In genomic region chr5:143341807-143342570, GRCh38 we compare ENCODE assay signal across 12 cellular contexts.
DNase-seq lines count a peak whose midpoint lies in the region; ATAC-seq and TF ChIP-seq lines count a peak whose summit lies in the region.
"Had no signal": no experiment of that assay in that cellular context is flagged by ENCODE, and none has a peak within 500 bp of the region (broad histone marks: within the 10 kb centered on the region; RNA-seq: fewer than 3 reads in every experiment).

No MANE protein-coding gene starts in this region.

- no peaks in the 10 kb centered on the region for H3K9me3 ChIP-seq in heart right ventricle
- H3K9me3 ChIP-seq in aorta (ENCODE audit: control insufficient read depth, low read length): no peaks in the 10 kb centered on the region

- WGBS in heart right ventricle, 2 donors: 35 to 37% methylated on average over 4 of the region's 4 CpGs
- WGBS in aorta, 2 donors: 51 to 58% methylated on average over 4 of the region's 4 CpGs

- peaks cover 1 to 99% (median 74%) of the 10 kb centered on the region in 9 donors for H3K4me1 ChIP-seq in heart right ventricle
- peaks cover 2 to 10% of the 10 kb centered on the region in 2 donors for H3K4me1 ChIP-seq in aorta (ENCODE audit: control insufficient read depth in 1 of 2, insufficient read depth in 2 of 2, low read length in 2 of 2)

- peaks cover 34% of the 10 kb centered on the region for H3K4me1 Mint-ChIP-seq in activated T-helper 1 cell treated with anti-CD3 and anti-CD28 coated beads, Interleukin-12 subunit alpha, Interleukin-12 subunit beta, Interleukin-2, Interleukin-4 antibody, amounts not matched to agents 30 ng/mL and 10 ng/mL and 1 ng/mL, durations not matched to agents 14 hours and 24 hours and 36 hours (ENCODE audit: low read depth)

- peak overlapping the region; percentile 8 to 72 for H3K27ac Mint-ChIP-seq in activated naive CD4-positive, alpha-beta T cell treated with anti-CD3 and anti-CD28 coated beads, Interleukin-2, amount 50 U/mL, for 72 hours
- H3K27ac Mint-ChIP-seq in activated T-helper 1 cell treated with anti-CD3 and anti-CD28 coated beads, Interleukin-12 subunit alpha, Interleukin-12 subunit beta, Interleukin-2, Interleukin-4 antibody, amounts not matched to agents 30 ng/mL and 10 ng/mL and 1 ng/mL, durations not matched to agents 14 hours and 24 hours and 36 hours: peak overlapping the region; percentile 31

- H3K27me3 Mint-ChIP-seq in activated T-helper 1 cell treated with anti-CD3 and anti-CD28 coated beads, Interleukin-12 subunit alpha, Interleukin-12 subunit beta, Interleukin-2, Interleukin-4 antibody, amounts not matched to agents 30 ng/mL and 10 ng/mL and 1 ng/mL, durations not matched to agents 14 hours and 24 hours and 36 hours (ENCODE audit: insufficient read depth): no peaks in the 10 kb centered on the region
- H3K27me3 Mint-ChIP-seq: CD4-positive, alpha-beta memory T cell had no signal

- H3K4me3 ChIP-seq in heart right ventricle (no peak overlapping the region), aorta (ENCODE audit: low read length in 2 of 2) (no peak overlapping the region)

- no peak overlapping the region for H3K4me3 Mint-ChIP-seq in activated T-helper 1 cell treated with anti-CD3 and anti-CD28 coated beads, Interleukin-12 subunit alpha, Interleukin-12 subunit beta, Interleukin-2, Interleukin-4 antibody, amounts not matched to agents 30 ng/mL and 10 ng/mL and 1 ng/mL, durations not matched to agents 14 hours and 24 hours and 36 hours

- ATAC-seq in activated naive CD4-positive, alpha-beta T cell treated with anti-CD3 and anti-CD28 coated beads, Interleukin-2, amount 50 U/mL, for 72 hours: peak; percentile 92 to 94
- ATAC-seq in heart right ventricle (peak in 4 of 8 donors; percentile 39 to 80 (median 45)), aorta (ENCODE audit: low FRiP score) (peak; percentile 52), GM18868 (IDR thresholded peaks at IDR 0.05; ENCODE audit: unreplicated experiment) (no peak), HG03460 (IDR thresholded peaks at IDR 0.05; ENCODE audit: unreplicated experiment) (no peak)

- H3K36me3 Mint-ChIP-seq in activated naive CD4-positive, alpha-beta T cell treated with anti-CD3 and anti-CD28 coated beads, Interleukin-2, amount 50 U/mL, for 72 hours: peaks cover 4 to 35% of the 10 kb centered on the region in 2 donors
- peaks cover 21% of the 10 kb centered on the region for H3K36me3 Mint-ChIP-seq in activated T-helper 1 cell treated with anti-CD3 and anti-CD28 coated beads, Interleukin-12 subunit alpha, Interleukin-12 subunit beta, Interleukin-2, Interleukin-4 antibody, amounts not matched to agents 30 ng/mL and 10 ng/mL and 1 ng/mL, durations not matched to agents 14 hours and 24 hours and 36 hours (ENCODE audit: low read depth)

- intact Hi-C loops in activated T-helper 1 cell treated with anti-CD3 and anti-CD28 coated beads, Interleukin-12 subunit alpha, Interleukin-12 subunit beta, Interleukin-2, Interleukin-4 antibody, amounts not matched to agents 30 ng/mL and 10 ng/mL and 1 ng/mL, durations not matched to agents 14 hours and 24 hours and 36 hours (cut with micrococcal nuclease): loop anchor here (1.0 kb wide), 1 partner anchor 8 kb away; no protein-coding TSS in a partner anchor
- intact Hi-C loops in heart right ventricle (cut with DNase I): loop anchor here in 1 of 10 donors (5.0 kb wide), 1 partner anchor 40 kb away; no protein-coding TSS in a partner anchor
- intact Hi-C loops in aorta (cut with DNase I): no loop called here

- no peak for DNase-seq in activated naive CD4-positive, alpha-beta T cell treated with anti-CD3 and anti-CD28 coated beads, Interleukin-2, amount 50 U/mL, for 72 hours (ENCODE audit: low spot score in 2 of 2)
- DNase-seq in activated naive CD4-positive, alpha-beta T cell treated with Interleukin-2 at 50 U/mL for 16 hours: no peak
- DNase-seq in activated T-helper 1 cell treated with anti-CD3 and anti-CD28 coated beads, Interleukin-12 subunit alpha, Interleukin-12 subunit beta, Interleukin-2, Interleukin-4 antibody, amounts not matched to agents 30 ng/mL and 10 ng/mL and 1 ng/mL, durations not matched to agents 14 hours and 24 hours and 36 hours (ENCODE audit: low spot score): no peak
- no peak for DNase-seq in heart right ventricle
- DNase-seq in aorta: no peak
- no peak for DNase-seq in NCI-H748 treated with DMSO at 0.1 percent for 48 hours (lab: John Stamatoyannopoulos, UW)
- DNase-seq: CD4-positive, alpha-beta memory T cell; cortex of kidney; NCI-H187 had no signal

- peak overlapping the region in 9 of 10 donors; percentile 15 to 86 (median 60) for H3K27ac ChIP-seq in heart right ventricle
- no peak overlapping the region for H3K27ac ChIP-seq in aorta (ENCODE audit: low read depth in 1 of 2, low read length in 2 of 2)
- H3K27ac ChIP-seq: VCaP had no signal

- H3K36me3 ChIP-seq in heart right ventricle: peaks cover 0 to 8% (median 0%) of the 10 kb centered on the region in 9 donors
- no peaks in the 10 kb centered on the region for H3K36me3 ChIP-seq in aorta (ENCODE audit: control insufficient read depth in 1 of 2, insufficient read depth in 2 of 2, low read length in 1 of 2)

- no peak for TF ChIP-seq CTCF in heart right ventricle (IDR thresholded peaks at IDR 0.05)

- H3K27me3 ChIP-seq in heart right ventricle (no peaks in the 10 kb centered on the region), aorta (ENCODE audit: control insufficient read depth in 1 of 2, insufficient read depth in 2 of 2, low read length in 1 of 2) (no peaks in the 10 kb centered on the region)

- H3K9me3 Mint-ChIP-seq in activated naive CD4-positive, alpha-beta T cell treated with anti-CD3 and anti-CD28 coated beads, Interleukin-2, amount 50 U/mL, for 72 hours: peaks cover 0 to 12% of the 10 kb centered on the region in 2 donors
- peaks cover 5% of the 10 kb centered on the region for H3K9me3 Mint-ChIP-seq in activated T-helper 1 cell treated with anti-CD3 and anti-CD28 coated beads, Interleukin-12 subunit alpha, Interleukin-12 subunit beta, Interleukin-2, Interleukin-4 antibody, amounts not matched to agents 30 ng/mL and 10 ng/mL and 1 ng/mL, durations not matched to agents 14 hours and 24 hours and 36 hours
- H3K9me3 Mint-ChIP-seq: CD4-positive, alpha-beta memory T cell had no signal

Comparison
In these comparisons a context has a peak if more than half of its experiments do, and no peak if none do; other contexts are left out.
1. ATAC-seq: peak in activated naive CD4-positive, alpha-beta T cell treated with anti-CD3 and anti-CD28 coated beads, Interleukin-2, amount 50 U/mL, for 72 hours (2 of 2) and aorta (single experiment); none in GM18868 (single experiment) and HG03460 (single experiment).
2. H3K27ac ChIP-seq: peak in heart right ventricle (9 of 10); none in aorta (0 of 2).